14 cellular contexts compared by ENCODE assay signal in the genomic region with DNA sequence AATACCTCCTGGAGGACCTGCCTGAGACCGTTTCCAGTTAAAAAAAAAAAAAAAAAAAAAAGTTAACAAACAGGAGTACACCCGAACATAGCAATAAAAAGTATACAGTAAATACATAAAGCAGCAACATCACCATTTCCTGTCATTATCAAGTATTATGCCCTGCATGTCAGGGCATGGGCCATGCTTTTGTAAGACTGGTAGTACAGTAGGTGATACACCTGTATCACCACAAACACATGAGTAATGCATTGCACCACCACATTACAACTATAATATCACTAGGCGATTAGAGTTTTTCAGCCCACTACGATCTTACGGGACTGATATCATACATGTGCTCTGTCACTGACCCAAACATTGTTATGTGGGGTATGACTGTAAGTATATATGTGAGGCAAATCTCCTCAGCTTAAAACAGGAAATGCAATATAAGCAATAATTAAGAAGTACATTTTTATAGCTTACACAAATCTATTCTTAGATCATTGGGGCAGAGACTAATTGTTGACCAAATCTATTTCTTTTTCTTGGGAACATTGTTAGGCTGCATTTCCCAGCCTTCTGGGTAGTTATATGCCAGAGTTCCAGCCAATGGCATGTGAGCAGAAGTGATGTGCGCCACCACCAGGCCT.
"Had no signal": no experiment of that assay in that cellular context is flagged by ENCODE, and none has a peak within 500 bp of the region (broad histone marks: within the 10 kb centered on the region; RNA-seq: fewer than 3 reads in every experiment).

No MANE protein-coding gene starts in this region.

- H2AFZ ChIP-seq: parathyroid adenoma had no signal

- DNase-seq: activated CD4-positive, alpha-beta T cell treated with anti-CD3 and anti-CD28 coated beads, Interleukin-2, amount 50 U/mL, for 4 hours; activated effector memory CD4-positive, alpha-beta T cell treated with Interleukin-2 at 50 U/mL for 16 hours; activated T-cell treated with anti-CD3 and anti-CD28 coated beads, Interleukin-2, amount 50 U/mL, for 24 hours; amniotic stem cell; body of pancreas; effector memory CD8-positive, alpha-beta T cell; left cardiac atrium; lower lobe of right lung; naive B cell; small intestine; uterus had no signal

- H3K27me3 ChIP-seq: body of pancreas, uterus had no signal

- H3K27ac ChIP-seq: body of pancreas, lower lobe of right lung, parathyroid adenoma, uterus had no signal

- H3K9ac ChIP-seq: parathyroid adenoma had no signal

- FAIRE-seq: small intestine had no signal

- ATAC-seq: activated CD4-positive, CD25-positive, alpha-beta regulatory T cell treated with anti-CD3 and anti-CD28 coated beads, Interleukin-2, amount 50 U/mL, for 24 hours; activated naive CD4-positive, alpha-beta T cell treated with anti-CD3 and anti-CD28 coated beads, Interleukin-2, amount 50 U/mL, for 72 hours; body of pancreas; effector memory CD8-positive, alpha-beta T cell; left cardiac atrium; lower lobe of right lung had no signal

- H3K4me3 ChIP-seq: body of pancreas, lower lobe of right lung, uterus had no signal

- H3K4me1 ChIP-seq: body of pancreas, lower lobe of right lung, parathyroid adenoma, uterus had no signal

- H3K9me3 ChIP-seq: body of pancreas, uterus had no signal

- H3K36me3 ChIP-seq: lower lobe of right lung, uterus had no signal

- H3K79me2 ChIP-seq: parathyroid adenoma had no signal
